ENCODE assay signal across 8 cellular contexts in genomic region chr17:5468075-5468473, GRCh38. TPM values are rescaled to one million over a fixed set of nuclear protein-coding genes. Genes with fewer than 3 reads are reported as not detected.
DNase-seq lines count a peak whose midpoint lies in the region; ATAC-seq and TF ChIP-seq lines count a peak whose summit lies in the region.

No MANE protein-coding gene starts in this region.

- H3K4me1 ChIP-seq in ascending aorta = peaks cover 2 to 9% of the 10 kb centered on the region in 2 donors

- H3K27me3 ChIP-seq in ascending aorta = no peaks in the 10 kb centered on the region

- H3K27me3 Mint-ChIP-seq in stimulated activated naive B cell treated with anti-CD40 and anti-IgM and Interleukin-4, amounts not matched to agents 10 μg/mL and 1 μg/mL and 100 μg/mL, for 72 hours = no peaks in the 10 kb centered on the region

- intact Hi-C loops in ascending aorta (cut with DNase I) = loop anchor here (2.0 to 5.0 kb wide), 2 partner anchors 29 to 46 kb away; partner anchors contain the start of genes C1QBP and RPAIN

- H3K4me3 Mint-ChIP-seq in stimulated activated naive B cell treated with anti-CD40 and anti-IgM and Interleukin-4, amounts not matched to agents 10 μg/mL and 1 μg/mL and 100 μg/mL, for 72 hours = peak overlapping the region; percentile 82 to 85

- DNase-seq in DMS 273 (lab: John Stamatoyannopoulos, UW; ENCODE audit: unreplicated experiment) (peak; percentile 35), DMS 273 treated with DMSO at 0.1 percent for 48 hours (lab: John Stamatoyannopoulos, UW) (no peak), ascending aorta (ENCODE audit: low spot score in 2 of 2) (no peak), left lobe of liver (ENCODE audit: low spot score) (no peak), GM03348 (ENCODE audit: low spot score) (no peak)
- DNase-seq in stimulated activated naive B cell treated with anti-CD40 and anti-IgM and Interleukin-4, amounts not matched to agents 10 μg/mL and 1 μg/mL and 100 μg/mL, for 72 hours = peak; percentile 4

- TF ChIP-seq CTCF in ascending aorta (IDR thresholded peaks at IDR 0.05) = no peak

- H3K4me3 ChIP-seq in ascending aorta = peak overlapping the region; percentile 59 to 85

- no peaks in the 10 kb centered on the region for H3K9me3 Mint-ChIP-seq in stimulated activated naive B cell treated with anti-CD40 and anti-IgM and Interleukin-4, amounts not matched to agents 10 μg/mL and 1 μg/mL and 100 μg/mL, for 72 hours

- H3K27ac ChIP-seq in KOPT-K1 (ENCODE audit: low read depth, low read length, poor library complexity, severe bottlenecking) = peak overlapping the region; percentile 63
- H3K27ac ChIP-seq in ascending aorta = peak overlapping the region in 1 of 2 donors; percentile 71

- peaks cover 29 to 35% of the 10 kb centered on the region in 2 donors for H3K4me1 Mint-ChIP-seq in stimulated activated naive B cell treated with anti-CD40 and anti-IgM and Interleukin-4, amounts not matched to agents 10 μg/mL and 1 μg/mL and 100 μg/mL, for 72 hours

- H3K36me3 Mint-ChIP-seq in stimulated activated naive B cell treated with anti-CD40 and anti-IgM and Interleukin-4, amounts not matched to agents 10 μg/mL and 1 μg/mL and 100 μg/mL, for 72 hours = peaks cover 10 to 31% of the 10 kb centered on the region in 2 donors

- ATAC-seq in left lobe of liver (peak; percentile 33), GM19328 (IDR thresholded peaks at IDR 0.05; ENCODE audit: unreplicated experiment) (no peak)
- ATAC-seq in stimulated activated naive B cell treated with anti-CD40 and anti-IgM and Interleukin-4, amounts not matched to agents 10 μg/mL and 1 μg/mL and 100 μg/mL, for 72 hours (replicated peaks) = peak; percentile 23 to 24

- H3K9me3 ChIP-seq in KOPT-K1 (ENCODE audit: insufficient read depth, low read length, poor library complexity, severe bottlenecking) = no peaks in the 10 kb centered on the region
- H3K9me3 ChIP-seq in ascending aorta = no peaks in the 10 kb centered on the region

- peaks cover 27% of the 10 kb centered on the region for H3K36me3 ChIP-seq in KOPT-K1 (ENCODE audit: insufficient read depth, low read length)
- peaks cover 6 to 13% of the 10 kb centered on the region in 2 donors for H3K36me3 ChIP-seq in ascending aorta

- peak overlapping the region; percentile 81 for H3K27ac Mint-ChIP-seq in stimulated activated naive B cell treated with anti-CD40 and anti-IgM and Interleukin-4, amounts not matched to agents 10 μg/mL and 1 μg/mL and 100 μg/mL, for 72 hours

RNA-seq across cellular contexts. Expression of gene DHX33, which starts 0.7 kb away (rescaled TPM):
- total RNA-seq in ascending aorta = 9.0 TPM
- 7.7 TPM for total RNA-seq in left lobe of liver

RNA-seq across cellular contexts. Expression of gene DERL2, which starts 17.9 kb away (rescaled TPM):
- 7.5 TPM for total RNA-seq in ascending aorta
- total RNA-seq in left lobe of liver = 49.9 TPM

RNA-seq across cellular contexts. Expression of gene MIS12, which starts 18.3 kb away (rescaled TPM):
- total RNA-seq in ascending aorta = 17.5 TPM
- total RNA-seq in left lobe of liver = 7.1 TPM

RNA-seq across cellular contexts. Expression of gene C1QBP, which starts 29.1 kb away (rescaled TPM):
- total RNA-seq in ascending aorta (152 TPM), left lobe of liver (71.8 TPM)

RNA-seq across cellular contexts. Expression of gene RPAIN, which starts 48.1 kb away (rescaled TPM):
- total RNA-seq in ascending aorta (6.4 TPM), left lobe of liver (15.6 TPM)

Comparison
In these comparisons a context has a peak if more than half of its experiments do, and no peak if none do; other contexts are left out.
1. DNase-seq: peak in DMS 273 (single experiment) and stimulated activated naive B cell treated with anti-CD40 and anti-IgM and Interleukin-4, amounts not matched to agents 10 μg/mL and 1 μg/mL and 100 μg/mL, for 72 hours (single experiment); none in DMS 273 treated with DMSO at 0.1 percent for 48 hours (single experiment), ascending aorta (0 of 2), left lobe of liver (single experiment) and GM03348 (single experiment).